Comparison of ENCODE assay signal across 8 cellular contexts in the genomic region with DNA sequence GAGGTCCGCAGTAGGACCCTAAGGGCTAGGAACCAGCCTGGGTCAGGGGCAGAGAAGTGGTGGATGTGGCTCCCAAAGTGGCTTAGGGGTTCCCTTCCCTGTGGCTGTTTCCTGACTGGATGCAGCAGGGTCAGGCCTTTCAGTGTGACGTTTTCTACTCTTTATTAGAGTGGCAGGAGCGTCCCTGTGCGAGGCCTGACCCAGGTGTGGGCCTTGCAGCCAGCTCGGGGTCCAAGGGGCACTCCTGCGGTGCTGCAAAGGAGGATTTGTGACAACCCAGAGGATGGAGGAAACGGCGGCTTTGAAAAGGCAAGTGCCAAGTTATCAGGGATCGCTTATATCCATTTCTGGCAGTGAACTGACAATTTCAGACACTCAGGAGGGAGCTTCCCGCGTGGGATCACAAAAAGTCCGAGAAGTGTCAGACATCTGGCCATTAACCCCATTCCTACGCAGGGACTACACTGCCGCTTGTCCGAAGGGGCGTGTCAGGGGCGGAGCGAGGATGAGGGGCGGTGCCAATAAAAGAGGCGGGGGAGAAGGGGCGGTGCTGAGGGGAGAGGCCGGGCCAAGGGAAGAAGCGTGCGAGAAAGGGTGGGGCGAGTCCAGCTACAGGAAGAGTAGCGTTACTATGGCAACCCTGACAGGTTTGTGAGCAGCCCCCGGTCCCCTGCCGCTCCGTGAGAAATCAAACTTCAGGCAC.
DNase-seq lines count a peak whose midpoint lies in the region; ATAC-seq and TF ChIP-seq lines count a peak whose summit lies in the region.

No MANE protein-coding gene starts in this region.

- H3K9me3 ChIP-seq in endocrine pancreas (ENCODE audit: control insufficient read depth, low read length) (no peaks in the 10 kb centered on the region), tibial nerve (peaks cover 0 to 5% (median 1%) of the 10 kb centered on the region in 4 donors), smooth muscle cell (replicated peaks; ENCODE audit: low read depth) (peaks cover 8% of the 10 kb centered on the region)

- no peaks in the 10 kb centered on the region for H3K79me2 ChIP-seq in smooth muscle cell (ENCODE audit: low read depth)

- H3K9me3 Mint-ChIP-seq in activated CD4-positive, alpha-beta memory T cell treated with anti-CD3 and anti-CD28 coated beads for 36 hours: peaks cover 18% of the 10 kb centered on the region

- peak overlapping the region; percentile 83 for H3K27ac Mint-ChIP-seq in activated CD4-positive, alpha-beta memory T cell treated with anti-CD3 and anti-CD28 coated beads for 36 hours

- ATAC-seq in HG02885 (IDR thresholded peaks at IDR 0.05; ENCODE audit: poor library complexity, unreplicated experiment): no peak
- no peak for ATAC-seq in HG02759 (IDR thresholded peaks at IDR 0.05; ENCODE audit: unreplicated experiment)

- H3K4me1 ChIP-seq in endocrine pancreas (ENCODE audit: control insufficient read depth, insufficient read depth, low read length): no peaks in the 10 kb centered on the region
- peaks cover 0 to 16% (median 0%) of the 10 kb centered on the region in 4 donors for H3K4me1 ChIP-seq in tibial nerve
- H3K4me1 ChIP-seq in smooth muscle cell (ENCODE audit: low read depth): no peaks in the 10 kb centered on the region

- POLR2A ChIA-PET in activated CD4-positive, alpha-beta memory T cell treated with anti-CD3 and anti-CD28 coated beads for 36 hours (lab: Charles Lee): interaction anchor here (1.8 kb wide), 1 partner anchor 26 kb away, joined by 7 read pairs; no protein-coding TSS in a partner anchor

- TF ChIP-seq CTCF in tibial nerve (IDR thresholded peaks at IDR 0.05) (no peak), smooth muscle cell (IDR thresholded peaks at IDR 0.05; ENCODE audit: borderline replicate concordance, insufficient read depth, poor library complexity, severe bottlenecking) (no peak)

- 33 to 45% methylated on average over 29 of the region's 29 CpGs for WGBS in tibial nerve, 2 donors
- 83% methylated on average over 28 of the region's 29 CpGs for WGBS in smooth muscle cell (ENCODE audit: low lambda C conversion rate)

- H3K36me3 Mint-ChIP-seq in activated CD4-positive, alpha-beta memory T cell treated with anti-CD3 and anti-CD28 coated beads for 36 hours: peaks cover 4% of the 10 kb centered on the region

- H3K27ac ChIP-seq in tibial nerve: peak overlapping the region in 2 of 4 donors; percentile 17 to 79
- no peak overlapping the region for H3K27ac ChIP-seq in smooth muscle cell (ENCODE audit: low read depth)

- peak overlapping the region; percentile 89 for H3K4me3 Mint-ChIP-seq in activated CD4-positive, alpha-beta memory T cell treated with anti-CD3 and anti-CD28 coated beads for 36 hours

- H3K36me3 ChIP-seq in endocrine pancreas (ENCODE audit: control insufficient read depth, insufficient read depth, low read length) (no peaks in the 10 kb centered on the region), tibial nerve (no peaks in the 10 kb centered on the region), smooth muscle cell (ENCODE audit: low read depth) (no peaks in the 10 kb centered on the region)

- CTCF ChIA-PET in activated CD4-positive, alpha-beta memory T cell treated with anti-CD3 and anti-CD28 coated beads for 36 hours (lab: Charles Lee): interaction anchor here (0.6 kb wide), 1 partner anchor 27 kb away, joined by 4 read pairs; no protein-coding TSS in a partner anchor

- no peak for TF ChIP-seq EP300 in tibial nerve (IDR thresholded peaks at IDR 0.05)

- H4K20me1 ChIP-seq in smooth muscle cell (ENCODE audit: low read depth): no peaks in the 10 kb centered on the region

- no peak overlapping the region for H3K4me2 ChIP-seq in smooth muscle cell

- H3K27me3 ChIP-seq in endocrine pancreas (ENCODE audit: control insufficient read depth, insufficient read depth, low read length): no peaks in the 10 kb centered on the region
- H3K27me3 ChIP-seq in tibial nerve: no peaks in the 10 kb centered on the region
- H3K27me3 ChIP-seq in smooth muscle cell (ENCODE audit: low read depth): no peaks in the 10 kb centered on the region

- DNase-seq in NCI-H1105 (lab: John Stamatoyannopoulos, UW): peak; percentile 66
- peak; percentile 87 for DNase-seq in activated CD4-positive, alpha-beta memory T cell treated with anti-CD3 and anti-CD28 coated beads for 36 hours
- peak; percentile 54 to 98 (median 82) for DNase-seq in posterior cingulate gyrus
- peak; percentile 60 to 89 for DNase-seq in tibial nerve (ENCODE audit: low spot score in 2 of 2)
- no peak for DNase-seq in smooth muscle cell (lab: John Stamatoyannopoulos, UW; ENCODE audit: unreplicated experiment)

- H3K4me3 ChIP-seq in endocrine pancreas (ENCODE audit: control insufficient read depth, insufficient read depth, low read length) (no peak overlapping the region), tibial nerve (peak overlapping the region in 3 of 4 donors; percentile 45 to 77 (median 66)), smooth muscle cell (no peak overlapping the region)

- intact Hi-C loops in activated CD4-positive, alpha-beta memory T cell treated with anti-CD3 and anti-CD28 coated beads for 36 hours (cut with micrococcal nuclease): loop anchor here (1.0 kb wide), 2 partner anchors 26 to 407 kb away; no protein-coding TSS in a partner anchor
- intact Hi-C loops in posterior cingulate gyrus (cut with DNase I): no loop called here

- H3K9ac ChIP-seq in endocrine pancreas (ENCODE audit: control insufficient read depth, insufficient read depth, low read length) (peak overlapping the region; percentile 22), smooth muscle cell (ENCODE audit: low read depth) (no peak overlapping the region)

- peaks cover 3% of the 10 kb centered on the region for H3K4me1 Mint-ChIP-seq in activated CD4-positive, alpha-beta memory T cell treated with anti-CD3 and anti-CD28 coated beads for 36 hours (ENCODE audit: low read depth)

- H3K27me3 Mint-ChIP-seq in activated CD4-positive, alpha-beta memory T cell treated with anti-CD3 and anti-CD28 coated beads for 36 hours: no peaks in the 10 kb centered on the region

- no peaks in the 10 kb centered on the region for H3F3A ChIP-seq in smooth muscle cell (ENCODE audit: low read depth)

- TF ChIP-seq POLR2A in tibial nerve (IDR thresholded peaks at IDR 0.05): no peak

- no peak overlapping the region for H2AFZ ChIP-seq in smooth muscle cell (ENCODE audit: low read depth)

Comparison
In these comparisons a context has a peak if more than half of its experiments do, and no peak if none do; other contexts are left out.
1. H3K4me3 ChIP-seq: peak in tibial nerve (3 of 4); none in endocrine pancreas (single experiment) and smooth muscle cell (single experiment).